ENCODE assay signal across 25 cellular contexts in genomic region chr2:36982467-36982866, GRCh38.
"Had no signal": no experiment of that assay in that cellular context is flagged by ENCODE, and none has a peak within 500 bp of the region (broad histone marks: within the 10 kb centered on the region; RNA-seq: fewer than 3 reads in every experiment).

No MANE protein-coding gene starts in this region.

- H3K27ac Mint-ChIP-seq: activated B cell treated with CpG ODN at 0.5 μM for 24 hours; activated CD4-positive, alpha-beta memory T cell treated with anti-CD3 and anti-CD28 coated beads for 36 hours; activated CD4-positive, alpha-beta T cell treated with anti-CD3 and anti-CD28 coated beads, Interleukin-2, amount 10 ng/mL, durations not matched to agents 7 days and 5 days; activated naive CD4-positive, alpha-beta T cell treated with anti-CD3 and anti-CD28 coated beads, Interleukin-2, amount 50 U/mL, for 24 hours; T-helper 1 cell treated with Interleukin-12 subunit alpha and Interleukin-12 subunit beta and Interleukin-4 antibody, amounts not matched to agents 30 μg/mL and 1 μg/mL, for 36 hours had no signal

- H3K4me3 Mint-ChIP-seq: activated B cell treated with CpG ODN at 0.5 μM for 24 hours; activated CD4-positive, alpha-beta memory T cell treated with anti-CD3 and anti-CD28 coated beads for 36 hours; activated CD4-positive, alpha-beta T cell treated with anti-CD3 and anti-CD28 coated beads, Interleukin-2, amount 10 ng/mL, durations not matched to agents 7 days and 5 days; activated naive CD4-positive, alpha-beta T cell treated with anti-CD3 and anti-CD28 coated beads, Interleukin-2, amount 50 U/mL, for 24 hours; T-helper 1 cell treated with Interleukin-12 subunit alpha and Interleukin-12 subunit beta and Interleukin-4 antibody, amounts not matched to agents 30 μg/mL and 1 μg/mL, for 36 hours had no signal

- H3K9me3 Mint-ChIP-seq: activated naive CD4-positive, alpha-beta T cell treated with anti-CD3 and anti-CD28 coated beads, Interleukin-2, amount 50 U/mL, for 24 hours; T-helper 1 cell treated with Interleukin-12 subunit alpha and Interleukin-12 subunit beta and Interleukin-4 antibody, amounts not matched to agents 30 μg/mL and 1 μg/mL, for 36 hours had no signal

- ATAC-seq: Panc1, Right ventricle myocardium inferior had no signal

- H3K27me3 Mint-ChIP-seq: activated B cell treated with CpG ODN at 0.5 μM for 24 hours; activated CD4-positive, alpha-beta memory T cell treated with anti-CD3 and anti-CD28 coated beads for 36 hours; activated CD4-positive, alpha-beta T cell treated with anti-CD3 and anti-CD28 coated beads, Interleukin-2, amount 10 ng/mL, durations not matched to agents 7 days and 5 days; activated naive CD4-positive, alpha-beta T cell treated with anti-CD3 and anti-CD28 coated beads, Interleukin-2, amount 50 U/mL, for 24 hours had no signal

- H3K4me1 Mint-ChIP-seq: activated B cell treated with CpG ODN at 0.5 μM for 24 hours; activated CD4-positive, alpha-beta T cell treated with anti-CD3 and anti-CD28 coated beads, Interleukin-2, amount 10 ng/mL, durations not matched to agents 7 days and 5 days; activated naive CD4-positive, alpha-beta T cell treated with anti-CD3 and anti-CD28 coated beads, Interleukin-2, amount 50 U/mL, for 24 hours had no signal

- DNase-seq: activated B cell treated with CpG ODN at 0.5 μM for 24 hours; activated CD4-positive, alpha-beta memory T cell treated with anti-CD3 and anti-CD28 coated beads for 36 hours; activated CD4-positive, alpha-beta T cell treated with anti-CD3 and anti-CD28 coated beads, Interleukin-2, amount 10 ng/mL, durations not matched to agents 7 days and 5 days; activated effector memory CD4-positive, alpha-beta T cell treated with Interleukin-2 at 50 U/mL for 16 hours; activated naive CD4-positive, alpha-beta T cell; activated T-cell treated with anti-CD3 and anti-CD28 coated beads for 4 hours; aorta; caudate nucleus; Kasumi-1; KBM-7; NCI-H146; NCI-H187 treated with DMSO at 0.1 percent for 48 hours; NCI-H2081 treated with DMSO at 0.1 percent for 48 hours; NCI-H2171; NCI-H2227 treated with DMSO at 0.1 percent for 48 hours; NCI-H446 treated with DMSO at 0.1 percent for 48 hours; NCI-H524 treated with DMSO at 0.1 percent for 48 hours; NCI-H82; NK-92 treated with Interleukin-12 subunit alpha and Interleukin-12 subunit beta, amount 100 ng/mL, for 24 hours; OCI-M1; RPMI8226 had no signal
